ENCODE assay signal across 17 cellular contexts in genomic region chr12:12520278-12520677, GRCh38. TPM values are rescaled to one million over a fixed set of nuclear protein-coding genes. Genes with fewer than 3 reads are reported as not detected.
DNase-seq lines count a peak whose midpoint lies in the region; ATAC-seq, FAIRE-seq and TF ChIP-seq lines count a peak whose summit lies in the region.
"Had no signal": no experiment of that assay in that cellular context is flagged by ENCODE, and none has a peak within 500 bp of the region (broad histone marks: within the 10 kb centered on the region; RNA-seq: fewer than 3 reads in every experiment).

No MANE protein-coding gene starts in this region.

- DNase-seq in GM18507 (ENCODE audit: extremely low spot score, insufficient read length, low read depth), result no peak
- no peak for DNase-seq in astrocyte (ENCODE audit: low read depth)
- DNase-seq in hepatocyte (ENCODE audit: low spot score), result no peak
- DNase-seq in gastrocnemius medialis, result no peak
- no peak for DNase-seq in NCI-H2171 treated with DMSO at 0.1 percent for 48 hours (lab: John Stamatoyannopoulos, UW)
- no peak for DNase-seq in colonic mucosa
- DNase-seq in NCI-H2227 treated with DMSO at 0.1 percent for 48 hours (lab: John Stamatoyannopoulos, UW), result no peak
- DNase-seq: ACHN; CD8-positive, alpha-beta T cell; DMS79 treated with DMSO at 0.1 percent for 48 hours; GF-D8; Karpas-422; NCI-H1436; NCI-H345; SIG-M5 had no signal

- H3K27me3 ChIP-seq in astrocyte (ENCODE audit: insufficient read depth, low read length), result no peaks in the 10 kb centered on the region
- no peaks in the 10 kb centered on the region for H3K27me3 ChIP-seq in hepatocyte
- no peaks in the 10 kb centered on the region for H3K27me3 ChIP-seq in gastrocnemius medialis
- H3K27me3 ChIP-seq in colonic mucosa, result no peaks in the 10 kb centered on the region

- peaks cover 9% of the 10 kb centered on the region for H3K4me1 ChIP-seq in astrocyte (ENCODE audit: insufficient read depth, low read length)
- peaks cover 25% of the 10 kb centered on the region for H3K4me1 ChIP-seq in hepatocyte (ENCODE audit: insufficient read depth)
- H3K4me1 ChIP-seq in gastrocnemius medialis, result peaks cover 47 to 55% of the 10 kb centered on the region in 2 donors
- peaks cover 17% of the 10 kb centered on the region for H3K4me1 ChIP-seq in colonic mucosa

- H3K9ac ChIP-seq in astrocyte (ENCODE audit: low read length) (no peak overlapping the region), colonic mucosa (ENCODE audit: low read depth in 2 of 2, low read length in 2 of 2) (no peak overlapping the region)

- H3K4me2 ChIP-seq in astrocyte (ENCODE audit: low read length) (no peak overlapping the region), hepatocyte (peak overlapping the region; percentile 11)

- peaks cover 9% of the 10 kb centered on the region for H3K36me3 ChIP-seq in astrocyte (ENCODE audit: insufficient read depth, low read length)
- H3K36me3 ChIP-seq in hepatocyte (replicated peaks; ENCODE audit: insufficient read depth, low read depth), result no peaks in the 10 kb centered on the region
- no peaks in the 10 kb centered on the region for H3K36me3 ChIP-seq in gastrocnemius medialis
- H3K36me3 ChIP-seq in colonic mucosa, result no peaks in the 10 kb centered on the region

- in situ Hi-C loops in gastrocnemius medialis (cut with MboI; ENCODE audit: low sequenced_read_pairs in 4 of 4), result no loop called here

- H3K9me3 ChIP-seq in astrocyte (ENCODE audit: insufficient read depth, low read depth, low read length), result no peaks in the 10 kb centered on the region
- no peaks in the 10 kb centered on the region for H3K9me3 ChIP-seq in hepatocyte (ENCODE audit: low read depth)
- H3K9me3 ChIP-seq in gastrocnemius medialis, result no peaks in the 10 kb centered on the region
- H3K9me3 ChIP-seq in colonic mucosa, result no peaks in the 10 kb centered on the region
- H3K9me3 ChIP-seq: HAP-1 had no signal

- H3K9me2 ChIP-seq in hepatocyte (replicated peaks; ENCODE audit: insufficient read depth), result no peaks in the 10 kb centered on the region

- no peak overlapping the region for H3K4me3 Mint-ChIP-seq in astrocyte (ENCODE audit: unreplicated experiment)
- H3K4me3 Mint-ChIP-seq: CD8-positive, alpha-beta T cell had no signal

- H3K4me1 Mint-ChIP-seq in astrocyte (ENCODE audit: low read depth, unreplicated experiment), result peaks cover 25% of the 10 kb centered on the region

- FAIRE-seq in GM18507 (lab: Jason Lieb, UNC) (peak; percentile 12), astrocyte (lab: Jason Lieb, UNC) (no peak)
- FAIRE-seq: D721Med had no signal

- no peak for ATAC-seq in gastrocnemius medialis
- ATAC-seq: CD8-positive, alpha-beta T cell had no signal

- H3K4me3 ChIP-seq in astrocyte (ENCODE audit: insufficient read depth, low read depth, low read length), result no peak overlapping the region
- no peak overlapping the region for H3K4me3 ChIP-seq in hepatocyte
- H3K4me3 ChIP-seq in gastrocnemius medialis, result no peak overlapping the region
- no peak overlapping the region for H3K4me3 ChIP-seq in colonic mucosa

- peak overlapping the region; percentile 37 for H3K27ac Mint-ChIP-seq in astrocyte (ENCODE audit: unreplicated experiment)
- H3K27ac Mint-ChIP-seq: CD8-positive, alpha-beta T cell had no signal

- H3K36me3 Mint-ChIP-seq in astrocyte (ENCODE audit: low read depth, unreplicated experiment), result peaks cover 6% of the 10 kb centered on the region

- no peak for TF ChIP-seq POLR2A in gastrocnemius medialis (IDR thresholded peaks at IDR 0.05)

- H3K9me3 Mint-ChIP-seq in astrocyte (ENCODE audit: unreplicated experiment), result no peaks in the 10 kb centered on the region
- H3K9me3 Mint-ChIP-seq: CD8-positive, alpha-beta T cell had no signal

- intact Hi-C loops in gastrocnemius medialis (cut with DNase I; ENCODE audit: low total_unique reads) (no loop called here), colonic mucosa (cut with DNase I) (no loop called here)

- H3K27ac ChIP-seq in astrocyte (ENCODE audit: low read depth, low read length) (no peak overlapping the region), hepatocyte (peak overlapping the region; percentile 92), gastrocnemius medialis (peak overlapping the region; percentile 32 to 63 (median 48)), colonic mucosa (no peak overlapping the region)

- no peak for TF ChIP-seq CTCF in astrocyte (IDR thresholded peaks at IDR 0.05; ENCODE audit: insufficient read depth, low read depth, low read length)
- no peak for TF ChIP-seq CTCF in hepatocyte (IDR thresholded peaks at IDR 0.05; ENCODE audit: poor library complexity)
- TF ChIP-seq CTCF in gastrocnemius medialis (IDR thresholded peaks at IDR 0.05 in 4 of 5, conservative IDR thresholded peaks at IDR 0.05 in 1 of 5), result no peak
- TF ChIP-seq CTCF in colonic mucosa (IDR thresholded peaks at IDR 0.05), result no peak

- no peaks in the 10 kb centered on the region for H3K27me3 Mint-ChIP-seq in astrocyte (ENCODE audit: low read depth, unreplicated experiment)

- H3K79me2 ChIP-seq in astrocyte (ENCODE audit: insufficient read depth, low read length) (peaks cover 7% of the 10 kb centered on the region), hepatocyte (peaks cover 79% of the 10 kb centered on the region)

- H4K20me1 ChIP-seq in astrocyte (ENCODE audit: insufficient read depth, low read length) (peaks cover 15% of the 10 kb centered on the region), hepatocyte (ENCODE audit: insufficient read depth, poor library complexity, severe bottlenecking) (no peaks in the 10 kb centered on the region)

- H2AFZ ChIP-seq in astrocyte (ENCODE audit: low read depth, low read length) (no peak overlapping the region), hepatocyte (no peak overlapping the region)

RNA-seq across cellular contexts. Expression of gene DUSP16, which starts 42.4 kb away (rescaled TPM):
- total RNA-seq in astrocyte, result 21.4 and 24.2 TPM in 2 replicates
- total RNA-seq in hepatocyte, result 74.1 and 78.0 TPM in 2 replicates
- polyA plus RNA-seq in hepatocyte, result 13.4 and 14.3 TPM in 2 replicates
- total RNA-seq in gastrocnemius medialis, result 10 to 100 TPM; 10.9 to 15.7 (median 13.3) TPM
- 10 to 100 TPM; 47.5 to 60.2 TPM for total RNA-seq in colonic mucosa

Comparison
In these comparisons a context has a peak if more than half of its experiments do, and no peak if none do; other contexts are left out.
1. H3K27ac ChIP-seq: peak in hepatocyte (single experiment) and gastrocnemius medialis (4 of 4); none in astrocyte (single experiment) and colonic mucosa (single experiment).